ENCODE assay signal across 21 cellular contexts in genomic region chr10:133312016-133312768, GRCh38. TPM values are rescaled to one million over a fixed set of nuclear protein-coding genes. Genes with fewer than 3 reads are reported as not detected.
DNase-seq lines count a peak whose midpoint lies in the region; ATAC-seq, FAIRE-seq and TF ChIP-seq lines count a peak whose summit lies in the region.
"Had no signal": no experiment of that assay in that cellular context is flagged by ENCODE, and none has a peak within 500 bp of the region (broad histone marks: within the 10 kb centered on the region; RNA-seq: fewer than 3 reads in every experiment).

No MANE protein-coding gene starts in this region.

- intact Hi-C loops in upper lobe of right lung (cut with DNase I) = no loop called here

- POLR2A ChIA-PET in HEK293 (lab: Yijun Ruan, JAX) = no interaction called here

- FAIRE-seq in RCC 7860 (lab: Jason Lieb, UNC) = no peak
- FAIRE-seq: A549, GM19239, H1 had no signal

- H3K27ac Mint-ChIP-seq in glutamatergic neuron (ENCODE audit: unreplicated experiment) = peak overlapping the region; percentile 12

- H3K27me3 ChIP-seq in upper lobe of right lung = no peaks in the 10 kb centered on the region

- H3K9me3 Mint-ChIP-seq in glutamatergic neuron (ENCODE audit: unreplicated experiment) = peaks cover 19% of the 10 kb centered on the region

- H3K27me3 Mint-ChIP-seq in glutamatergic neuron (ENCODE audit: unreplicated experiment) = peaks cover 12% of the 10 kb centered on the region

- no peaks in the 10 kb centered on the region for H3K9me3 ChIP-seq in HEK293 (ENCODE audit: control insufficient read depth, insufficient read depth, low read depth, low read length)
- no peaks in the 10 kb centered on the region for H3K9me3 ChIP-seq in upper lobe of right lung
- H3K9me3 ChIP-seq: A549 had no signal

- no peak for ATAC-seq in upper lobe of right lung
- ATAC-seq: A549 had no signal

- peak overlapping the region; percentile 57 for H3K4me3 Mint-ChIP-seq in glutamatergic neuron (ENCODE audit: unreplicated experiment)

- no peaks in the 10 kb centered on the region for H3K36me3 Mint-ChIP-seq in glutamatergic neuron (ENCODE audit: unreplicated experiment)

- TF ChIP-seq CTCF in HEK293 (tag by site-specific recombination; IDR thresholded peaks at IDR 0.05) (no peak), glutamatergic neuron (IDR thresholded peaks at IDR 0.05; ENCODE audit: partially characterized antibody, unreplicated experiment) (no peak), upper lobe of right lung (IDR thresholded peaks at IDR 0.05) (no peak)

- no peak overlapping the region for H3K27ac ChIP-seq in HEK293 (ENCODE audit: extremely low read depth, low read depth, low read length)
- no peak overlapping the region for H3K27ac ChIP-seq in upper lobe of right lung
- H3K27ac ChIP-seq: A549, HL-60, SK-N-MC had no signal

- CTCF ChIA-PET in HEK293 (lab: Yijun Ruan, JAX) = interaction anchor here (1.2 kb wide), 1 partner anchor 17 kb away, joined by 3 read pairs; no protein-coding TSS in a partner anchor

- H3K4me3 ChIP-seq in HEK293 (ENCODE audit: low read depth, low read length) = no peak overlapping the region
- H3K4me3 ChIP-seq in upper lobe of right lung = no peak overlapping the region
- H3K4me3 ChIP-seq: A549, SK-N-MC had no signal

- DNase-seq in glutamatergic neuron (no peak), upper lobe of right lung (peak; percentile 65), AML-193 (lab: John Stamatoyannopoulos, UW) (no peak), RCC 7860 (ENCODE audit: low spot score) (no peak)
- DNase-seq: Calu3, DND-41, HCEC 1CT, NCI-H1048, NCI-H1417 treated with DMSO at 0.1 percent for 48 hours, NCI-H1694 treated with DMSO at 0.1 percent for 48 hours, NCI-H2081, NCI-H2227 treated with DMSO at 0.1 percent for 48 hours, NCI-H526 treated with DMSO at 0.1 percent for 48 hours, SIG-M5 had no signal

- H3K4me1 ChIP-seq in HEK293 (ENCODE audit: control insufficient read depth, insufficient read depth, low read length) (no peaks in the 10 kb centered on the region), upper lobe of right lung (peaks cover 15% of the 10 kb centered on the region)

- H3K36me3 ChIP-seq in HEK293 (ENCODE audit: control insufficient read depth in 2 of 2, insufficient read depth in 1 of 2, low read length in 2 of 2) = peaks cover 7 to 40% of the 10 kb centered on the region in 2 experiments; a peak in 2 of 3 replicates
- peaks cover 26% of the 10 kb centered on the region for H3K36me3 ChIP-seq in upper lobe of right lung

- H3K4me1 Mint-ChIP-seq in glutamatergic neuron (ENCODE audit: low read depth, unreplicated experiment) = peaks cover 20% of the 10 kb centered on the region

TF ChIP-seq in HEK293, 187 proteins besides CTCF, POLR2A, EP300 and RAD21:
- TF ChIP-seq ZNF274 (IDR thresholded peaks at IDR 0.05; ENCODE audit: low read length) = no peak
- no peak for TF ChIP-seq ZNF274 (tag by site-specific recombination; IDR thresholded peaks at IDR 0.05; ENCODE audit: borderline replicate concordance)
- peak; percentile 70 for TF ChIP-seq ZIC2 (tag by site-specific recombination; IDR thresholded peaks at IDR 0.05)

RNA-seq across cellular contexts. Expression of gene ZNF511, which starts 3.5 kb away (rescaled TPM):
- total RNA-seq in glutamatergic neuron (ENCODE audit: unreplicated experiment) (24.6 TPM), upper lobe of right lung (42.8 TPM)

RNA-seq across cellular contexts. Expression of gene TUBGCP2, which starts 3.5 kb away (rescaled TPM):
- total RNA-seq in glutamatergic neuron (ENCODE audit: unreplicated experiment) = 61.4 TPM
- total RNA-seq in upper lobe of right lung = 44.6 TPM

RNA-seq across cellular contexts. Expression of gene CALY, which starts 24.5 kb away (rescaled TPM):
- total RNA-seq in glutamatergic neuron (ENCODE audit: unreplicated experiment) (19.8 TPM), upper lobe of right lung (not detected)
- total RNA-seq: Calu3 had no signal

RNA-seq across cellular contexts. Expression of gene PRAP1, which starts 35.0 kb away (rescaled TPM):
- not detected for total RNA-seq in glutamatergic neuron (ENCODE audit: unreplicated experiment)
- not detected for total RNA-seq in upper lobe of right lung
- total RNA-seq: Calu3, H1, NCI-H460 had no signal

RNA-seq across cellular contexts. Expression of gene ADAM8, which starts 35.5 kb away (rescaled TPM):
- total RNA-seq in glutamatergic neuron (ENCODE audit: unreplicated experiment) (5.4 TPM), upper lobe of right lung (20.3 TPM)

Comparison
In these comparisons a context has a peak if more than half of its experiments do, and no peak if none do; other contexts are left out.
1. RNA of gene CALY, which starts 24.5 kb away (total RNA-seq): 19.8 TPM in glutamatergic neuron (single experiment); not detected in upper lobe of right lung (single experiment); every median in the first group is over 10 times any median in the second.